Comparison of ENCODE assay signal across 8 cellular contexts in genomic region chr9:129110740-129111142, GRCh38.
DNase-seq lines count a peak whose midpoint lies in the region; ATAC-seq and TF ChIP-seq lines count a peak whose summit lies in the region.

CRAT (minus strand) TSS chr9:129110793; CDS start chr9:129110509, 284 bp downstream.

- H3K4me1 Mint-ChIP-seq in central memory CD8-positive, alpha-beta T cell, result peaks cover 23% of the 10 kb centered on the region

- no peaks in the 10 kb centered on the region for H3K27me3 Mint-ChIP-seq in central memory CD8-positive, alpha-beta T cell

- peak; percentile 58 for ATAC-seq in GM19025 (IDR thresholded peaks at IDR 0.05; ENCODE audit: low read depth, unreplicated experiment)
- peak; percentile 54 for ATAC-seq in HG03196 (IDR thresholded peaks at IDR 0.05; ENCODE audit: unreplicated experiment)
- ATAC-seq in activated CD4-positive, CD25-positive, alpha-beta regulatory T cell treated with anti-CD3 and anti-CD28 coated beads, Interleukin-2, amount 50 U/mL, for 24 hours, result peak; percentile 84 to 87
- ATAC-seq in central memory CD8-positive, alpha-beta T cell (replicated peaks; ENCODE audit: extremely low read depth, poor library complexity, severe bottlenecking), result peak; percentile 85

- DNase-seq in AG09309 (ENCODE audit: low read depth), result peak; percentile 74
- DNase-seq in NCI-H446 (lab: John Stamatoyannopoulos, UW), result peak; percentile 43 to 77
- DNase-seq in central memory CD8-positive, alpha-beta T cell (ENCODE audit: low spot score in 2 of 2), result peak; percentile 87 to 89
- peak; percentile 98 for DNase-seq in islet precursor cell
- peak; percentile 88 to 98 for DNase-seq in stimulated activated CD4-positive, alpha-beta T cell treated with anti-CD3 and anti-CD28 coated beads, Interleukin-12 subunit alpha, Interleukin-12 subunit beta, amount 100 ng/mL, for 24 hours (ENCODE audit: low read depth in 2 of 2)

- peak within 1 kb of the TSS; percentile 67 for H3K27ac Mint-ChIP-seq in central memory CD8-positive, alpha-beta T cell (ENCODE audit: low read depth)

- peaks cover 8% of the 10 kb centered on the region for H3K36me3 Mint-ChIP-seq in central memory CD8-positive, alpha-beta T cell (ENCODE audit: insufficient read depth)

- no peak for TF ChIP-seq CTCF in AG09309 (IDR thresholded peaks at IDR 0.05; ENCODE audit: control insufficient read depth, insufficient read depth, low read depth, low read length, missing control alignments)

- H3K9me3 Mint-ChIP-seq in central memory CD8-positive, alpha-beta T cell, result no peaks in the 10 kb centered on the region

- H3K4me3 ChIP-seq in AG09309 (ENCODE audit: control insufficient read depth, low read depth, low read length), result peak within 1 kb of the TSS; percentile 81

- peak within 1 kb of the TSS; percentile 85 for H3K4me3 Mint-ChIP-seq in central memory CD8-positive, alpha-beta T cell

Comparison
In these comparisons a context has a peak if more than half of its experiments do, and no peak if none do; other contexts are left out.
1. Peak in every context shown above with its lines: DNase-seq, ATAC-seq and H3K4me3 ChIP-seq.